ENCODE assay signal across 8 cellular contexts in the genomic region with DNA sequence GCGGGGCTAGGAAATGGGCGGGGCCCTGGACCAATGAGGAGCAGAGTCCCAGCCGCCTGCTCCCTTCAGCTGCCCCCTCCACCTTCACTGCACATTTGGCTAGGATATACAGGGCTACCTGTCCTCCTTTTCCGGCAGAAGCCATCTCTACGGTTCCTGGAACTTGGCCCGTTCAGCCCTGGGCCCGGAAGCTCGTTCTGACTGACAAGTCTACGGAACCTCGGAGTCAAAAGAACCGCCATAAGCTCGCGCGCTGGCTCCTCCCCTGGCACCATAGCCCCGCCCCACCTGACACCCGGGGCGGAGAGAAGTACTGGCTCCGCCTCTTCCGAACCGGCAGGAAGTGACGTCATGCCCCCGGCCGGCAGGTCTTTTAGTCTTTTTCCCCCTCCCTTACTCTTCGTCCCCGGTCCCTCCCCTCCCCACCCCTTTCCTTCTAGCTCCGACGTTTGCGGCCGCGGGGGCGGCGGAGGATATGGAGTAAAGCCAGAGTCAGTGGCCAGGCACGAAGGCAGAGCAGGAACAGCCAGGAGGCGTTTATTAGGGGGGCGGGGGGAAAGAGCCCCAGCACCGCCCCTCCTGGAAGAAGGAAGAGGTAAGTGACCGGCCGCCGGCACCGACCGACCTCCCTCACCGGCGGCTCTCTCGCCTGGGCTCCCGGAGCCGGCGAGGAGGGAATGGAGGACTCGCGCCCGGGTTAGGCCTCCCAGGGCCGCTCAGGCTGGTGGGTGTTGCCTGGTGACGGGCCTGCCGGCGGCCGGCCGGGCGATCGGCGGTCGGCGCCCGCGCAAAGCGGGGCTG. TPM values are rescaled to one million over a fixed set of nuclear protein-coding genes. Genes with fewer than 3 reads are reported as not detected.
DNase-seq lines count a peak whose midpoint lies in the region; ATAC-seq and TF ChIP-seq lines count a peak whose summit lies in the region.

A gene (minus strand): TSS at position 278 of the 801 bp plus-strand sequence. CDS start 3 bp downstream, at position 275.
A gene with protein sequence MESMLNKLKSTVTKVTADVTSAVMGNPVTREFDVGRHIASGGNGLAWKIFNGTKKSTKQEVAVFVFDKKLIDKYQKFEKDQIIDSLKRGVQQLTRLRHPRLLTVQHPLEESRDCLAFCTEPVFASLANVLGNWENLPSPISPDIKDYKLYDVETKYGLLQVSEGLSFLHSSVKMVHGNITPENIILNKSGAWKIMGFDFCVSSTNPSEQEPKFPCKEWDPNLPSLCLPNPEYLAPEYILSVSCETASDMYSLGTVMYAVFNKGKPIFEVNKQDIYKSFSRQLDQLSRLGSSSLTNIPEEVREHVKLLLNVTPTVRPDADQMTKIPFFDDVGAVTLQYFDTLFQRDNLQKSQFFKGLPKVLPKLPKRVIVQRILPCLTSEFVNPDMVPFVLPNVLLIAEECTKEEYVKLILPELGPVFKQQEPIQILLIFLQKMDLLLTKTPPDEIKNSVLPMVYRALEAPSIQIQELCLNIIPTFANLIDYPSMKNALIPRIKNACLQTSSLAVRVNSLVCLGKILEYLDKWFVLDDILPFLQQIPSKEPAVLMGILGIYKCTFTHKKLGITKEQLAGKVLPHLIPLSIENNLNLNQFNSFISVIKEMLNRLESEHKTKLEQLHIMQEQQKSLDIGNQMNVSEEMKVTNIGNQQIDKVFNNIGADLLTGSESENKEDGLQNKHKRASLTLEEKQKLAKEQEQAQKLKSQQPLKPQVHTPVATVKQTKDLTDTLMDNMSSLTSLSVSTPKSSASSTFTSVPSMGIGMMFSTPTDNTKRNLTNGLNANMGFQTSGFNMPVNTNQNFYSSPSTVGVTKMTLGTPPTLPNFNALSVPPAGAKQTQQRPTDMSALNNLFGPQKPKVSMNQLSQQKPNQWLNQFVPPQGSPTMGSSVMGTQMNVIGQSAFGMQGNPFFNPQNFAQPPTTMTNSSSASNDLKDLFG (plus strand): TSS at position 376 of the 801 bp plus-strand sequence. CDS start 15,794 bp downstream, outside the sequence.

- H3K4me1 Mint-ChIP-seq in type B pancreatic cell (ENCODE audit: unreplicated experiment): peaks cover 19% of the 10 kb centered on the region

- peaks cover 15 to 46% (median 27%) of the 10 kb centered on the region in 12 donors for H3K4me1 ChIP-seq in heart left ventricle

- H3K27me3 Mint-ChIP-seq in type B pancreatic cell: no peaks in the 10 kb centered on the region

- peak within 1 kb of the TSS; percentile 99 for H3K27ac Mint-ChIP-seq in type B pancreatic cell

- in situ Hi-C loops in GM13976 (cut with MboI; ENCODE audit: low sequenced_read_pairs, unreplicated experiment): no loop called here

- H3K4me3 Mint-ChIP-seq in type B pancreatic cell: peak within 1 kb of the TSS; percentile 100

- peak within 1 kb of the TSS; percentile 74 to 99 (median 92) for H3K4me3 ChIP-seq in heart left ventricle

- DNase-seq in GM13976 (ENCODE audit: low spot score) (peak; percentile 93), NCI-H1436 treated with DMSO at 0.1 percent for 48 hours (lab: John Stamatoyannopoulos, UW) (peak; percentile 70), T follicular helper cell (ENCODE audit: low read depth) (peak; percentile 88), amniotic epithelial cell (ENCODE audit: low read depth) (peak; percentile 98), heart left ventricle (peak; percentile 95 to 97 (median 96)), pons (ENCODE audit: low spot score) (peak; percentile 97), type B pancreatic cell (ENCODE audit: extremely low spot score, unreplicated experiment) (peak; percentile 94)

- no peaks in the 10 kb centered on the region for H3K9me3 ChIP-seq in heart left ventricle

- TF ChIP-seq CTCF in GM13976 (IDR thresholded peaks at IDR 0.05; ENCODE audit: borderline replicate concordance, control extremely low read depth, extremely low read depth, insufficient read depth, missing control alignments) (no peak), heart left ventricle (IDR thresholded peaks at IDR 0.05) (peak in 4 of 12 donors; percentile 14 to 36 (median 22)), type B pancreatic cell (conservative IDR thresholded peaks at IDR 0.05) (no peak)

- WGBS in heart left ventricle, 4 donors: 0 to 1% (median 1%) methylated on average over 51 to 64 of the region's 64 CpGs

- no peaks in the 10 kb centered on the region for H3K9me3 Mint-ChIP-seq in type B pancreatic cell

- ATAC-seq in HG02852 (IDR thresholded peaks at IDR 0.05; ENCODE audit: unreplicated experiment): peak; percentile 91
- peak; percentile 97 to 98 (median 98) for ATAC-seq in heart left ventricle

- H3K27me3 ChIP-seq in heart left ventricle: no peaks in the 10 kb centered on the region

- no peaks in the 10 kb centered on the region for H3K36me3 ChIP-seq in heart left ventricle

- TF ChIP-seq POLR2A in heart left ventricle (IDR thresholded peaks at IDR 0.05): peak in 1 of 2 donors; percentile 59

- intact Hi-C loops in heart left ventricle (cut with DNase I): loop anchor here in 5 of 10 donors (2.0 to 5.0 kb wide), 6 partner anchors 32 to 290 kb away; a partner anchor contains a TSS

- no peaks in the 10 kb centered on the region for H3K36me3 Mint-ChIP-seq in type B pancreatic cell

- peak within 1 kb of the TSS; percentile 89 to 99 (median 97) for H3K27ac ChIP-seq in heart left ventricle

RNA-seq across cellular contexts. Expression of the first gene that starts in this region (rescaled TPM):
- total RNA-seq in heart left ventricle: 1 to 10 TPM in 1 of 9 donors, under 1 TPM in 6, not detected in 2; 0.33 to 1.3 (median 0.58) TPM
- polyA plus RNA-seq in heart left ventricle: 1 to 10 TPM in 1 of 2 donors, not detected in 1; 1.1 TPM
- total RNA-seq in type B pancreatic cell (ENCODE audit: low replicate concordance): 1.6 and 2.6 TPM in 2 replicates

RNA-seq across cellular contexts. Expression of the second gene that starts in this region (rescaled TPM):
- total RNA-seq in heart left ventricle (10 to 100 TPM; 23.7 to 41.3 (median 33.8) TPM), type B pancreatic cell (ENCODE audit: low replicate concordance) (53.9 and 61.3 TPM in 2 replicates)
- 10 to 100 TPM in 1 of 2 donors, 1 to 10 TPM in 1; 8.1 to 21.7 TPM for polyA plus RNA-seq in heart left ventricle

Comparison
In these comparisons a context has a peak if more than half of its experiments do, and no peak if none do; other contexts are left out.
1. Peak in every context shown above with its lines: DNase-seq, ATAC-seq, H3K4me3 ChIP-seq and H3K27ac ChIP-seq.